9 cellular contexts compared by ENCODE assay signal in genomic region chr1:235073331-235073967, GRCh38. TPM values are rescaled to one million over a fixed set of nuclear protein-coding genes. Genes with fewer than 3 reads are reported as not detected.
DNase-seq lines count a peak whose midpoint lies in the region; ATAC-seq and TF ChIP-seq lines count a peak whose summit lies in the region.
"Had no signal": no experiment of that assay in that cellular context is flagged by ENCODE, and none has a peak within 500 bp of the region (broad histone marks: within the 10 kb centered on the region; RNA-seq: fewer than 3 reads in every experiment).

No MANE protein-coding gene starts in this region.

- H3K4me3 ChIP-seq in SJSA1 (no peak overlapping the region), rectal smooth muscle tissue (ENCODE audit: low read length) (no peak overlapping the region)

- peak; percentile 6 for TF ChIP-seq POLR2A in GM10847 (IDR thresholded peaks at IDR 0.05; ENCODE audit: extremely low read depth, insufficient read length)

- ATAC-seq in Right ventricle myocardium superior (ENCODE audit: poor library complexity) (peak; percentile 38), GM21529 (IDR thresholded peaks at IDR 0.05; ENCODE audit: unreplicated experiment) (no peak), GM19397 (IDR thresholded peaks at IDR 0.05; ENCODE audit: unreplicated experiment) (no peak)

- intact Hi-C loops in Right ventricle myocardium superior (cut with DNase I): loop anchor here (5.0 to 10.0 kb wide), 2 partner anchors 86 to 159 kb away; no protein-coding TSS in a partner anchor

- H3K4me1 ChIP-seq in SJSA1 (replicated peaks) (peaks cover 48% of the 10 kb centered on the region), rectal smooth muscle tissue (ENCODE audit: control insufficient read depth, insufficient read depth, low read length) (peaks cover 25% of the 10 kb centered on the region)

- DNase-seq in SJSA1 (ENCODE audit: low read depth in 1 of 2, low spot score in 2 of 2) (no peak), Right ventricle myocardium superior (peak; percentile 71), Ammon's horn (ENCODE audit: low spot score) (no peak), GDM1 (lab: John Stamatoyannopoulos, UW) (no peak)
- DNase-seq: amniotic stem cell had no signal

- H3K9ac ChIP-seq in rectal smooth muscle tissue (ENCODE audit: low read length): no peak overlapping the region

- H3K27ac ChIP-seq in SJSA1: peak overlapping the region; percentile 95
- H3K27ac ChIP-seq in rectal smooth muscle tissue (ENCODE audit: low read depth, low read length): peak overlapping the region; percentile 80

- 0 out of 2 replicates have a peak, but pooled peaks cover 4% of the 10 kb centered on the region for H3K9me3 ChIP-seq in SJSA1 (replicated peaks)

- H3K36me3 ChIP-seq in SJSA1 (no peaks in the 10 kb centered on the region), rectal smooth muscle tissue (ENCODE audit: control insufficient read depth, insufficient read depth, low read length) (no peaks in the 10 kb centered on the region)

- no peaks in the 10 kb centered on the region for H3K27me3 ChIP-seq in SJSA1 (replicated peaks)
- H3K27me3 ChIP-seq in rectal smooth muscle tissue (ENCODE audit: control insufficient read depth, insufficient read depth, low read length): no peaks in the 10 kb centered on the region

RNA-seq across cellular contexts. Expression of gene TOMM20, which starts 55.2 kb away (rescaled TPM):
- total RNA-seq in SJSA1 (2014; rRNA removed; shearing (Covaris generic)): 65.5 and 78.0 TPM in 2 replicates
- 76.7 TPM for total RNA-seq in Right ventricle myocardium superior
